In genomic region chr19:23974941-23975340, GRCh38 we compare ENCODE assay signal across 25 cellular contexts.
"Had no signal": no experiment of that assay in that cellular context is flagged by ENCODE, and none has a peak within 500 bp of the region (broad histone marks: within the 10 kb centered on the region; RNA-seq: fewer than 3 reads in every experiment).

No MANE protein-coding gene starts in this region.

- H3K4me1 ChIP-seq: colonic mucosa, foreskin keratinocyte, gastrocnemius medialis, gastroesophageal sphincter had no signal

- H3K27ac Mint-ChIP-seq: dendritic cell treated with granulocyte-macrophage colony-stimulating factor and Interleukin-4, amounts not matched to agents 40 ng/mL and 50 ng/mL, for 4 days; effector memory CD8-positive, alpha-beta T cell; endodermal cell had no signal

- DNase-seq: colonic mucosa; cortex of kidney; dermis blood vessel endothelial cell; dorsolateral prefrontal cortex; effector CD4-positive, alpha-beta T cell; effector CD8-positive, alpha-beta T cell; effector memory CD4-positive, alpha-beta T cell; effector memory CD8-positive, alpha-beta T cell; endodermal cell; erythroblast; esophagus squamous epithelium; foreskin fibroblast; foreskin keratinocyte; foreskin melanocyte; gastrocnemius medialis; glutamatergic neuron; head of caudate nucleus; heart left ventricle; heart right ventricle had no signal

- H3K4me3 Mint-ChIP-seq: dendritic cell treated with granulocyte-macrophage colony-stimulating factor and Interleukin-4, amounts not matched to agents 40 ng/mL and 50 ng/mL, for 4 days; effector memory CD8-positive, alpha-beta T cell; endodermal cell had no signal

- H3K27me3 ChIP-seq: colonic mucosa, foreskin keratinocyte had no signal

- H3K36me3 ChIP-seq: colonic mucosa, esophagus muscularis mucosa, esophagus squamous epithelium, gastrocnemius medialis, gastroesophageal sphincter, heart left ventricle, heart right ventricle had no signal

- H3K4me3 ChIP-seq: colonic mucosa, coronary artery, dorsolateral prefrontal cortex, esophagus muscularis mucosa, esophagus squamous epithelium, gastrocnemius medialis, gastroesophageal sphincter, heart left ventricle, heart right ventricle had no signal

- ATAC-seq: effector memory CD8-positive, alpha-beta T cell; esophagus mucosa; foreskin keratinocyte; gastrocnemius medialis; gastroesophageal sphincter; heart left ventricle; heart right ventricle had no signal

- H3K4me1 Mint-ChIP-seq: endodermal cell had no signal

- H3K9me3 ChIP-seq: colonic mucosa, esophagus muscularis mucosa, esophagus squamous epithelium, gastrocnemius medialis, gastroesophageal sphincter, heart left ventricle, heart right ventricle had no signal

- H3K27ac ChIP-seq: colonic mucosa, coronary artery, dorsolateral prefrontal cortex, epithelial cell of prostate, esophagus muscularis mucosa, esophagus squamous epithelium, foreskin keratinocyte, gastrocnemius medialis, gastroesophageal sphincter, heart left ventricle, heart right ventricle had no signal

- H3K9me3 Mint-ChIP-seq: effector memory CD8-positive, alpha-beta T cell had no signal
